Comparison of ENCODE assay signal across 17 cellular contexts in the genomic region with DNA sequence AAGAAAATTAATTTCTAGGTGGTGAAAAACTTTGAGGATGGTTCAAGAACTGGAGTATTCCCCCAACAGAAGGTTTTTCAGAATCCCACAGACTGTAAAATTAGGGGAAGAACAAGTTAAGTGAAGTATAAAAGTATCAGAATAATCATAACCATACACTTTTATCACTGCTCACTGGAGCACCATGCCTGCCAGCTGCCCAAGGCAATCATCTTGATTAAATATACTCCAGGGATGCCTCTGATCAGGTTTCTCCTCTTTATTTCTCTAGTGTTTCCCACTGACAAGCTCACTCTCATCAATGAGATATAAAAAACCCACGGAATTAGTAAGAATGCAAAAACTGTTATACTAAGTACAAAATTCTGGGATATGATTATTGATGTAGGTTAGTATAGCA.
"Had no signal": no experiment of that assay in that cellular context is flagged by ENCODE, and none has a peak within 500 bp of the region (broad histone marks: within the 10 kb centered on the region; RNA-seq: fewer than 3 reads in every experiment).

No MANE protein-coding gene starts in this region.

- H3K27me3 ChIP-seq: right lobe of liver, uterus had no signal

- H3K27ac ChIP-seq: right lobe of liver, thoracic aorta, uterus had no signal

- H3K9me3 ChIP-seq: mucosa of descending colon, right lobe of liver, thoracic aorta, uterus had no signal

- H3K36me3 ChIP-seq: right lobe of liver, thoracic aorta, uterus had no signal

- DNase-seq: activated B cell treated with CpG ODN at 0.5 μM for 24 hours; activated CD4-positive, alpha-beta T cell treated with anti-CD3 and anti-CD28 coated beads, Interleukin-2, amount 50 U/mL, for 1 hour; activated CD8-positive, alpha-beta T cell treated with anti-CD3 and anti-CD28 coated beads for 36 hours; activated T-cell treated with anti-CD3 and anti-CD28 coated beads, Interleukin-2, amount 50 U/mL, for 48 hours; endodermal cell; foreskin fibroblast; head of caudate nucleus; hippocampal formation; left cardiac atrium; left ventricle myocardium superior; mucosa of descending colon; right lobe of liver; stimulated activated CD4-positive, alpha-beta T cell treated with anti-CD3 and anti-CD28 coated beads, Interleukin-2, amount 100 ng/mL, for 48 hours; uterus had no signal

- ATAC-seq: activated CD8-positive, alpha-beta T cell treated with anti-CD3 and anti-CD28 coated beads for 36 hours; activated naive CD4-positive, alpha-beta T cell treated with anti-CD3 and anti-CD28 coated beads, Interleukin-2, amount 50 U/mL, for 72 hours; esophagus mucosa; left cardiac atrium; left ventricle myocardium superior; mucosa of descending colon; right lobe of liver had no signal

- H3K4me3 ChIP-seq: mucosa of descending colon, right lobe of liver, thoracic aorta, uterus had no signal

- H3K4me1 ChIP-seq: right lobe of liver, uterus had no signal
